ENCODE assay signal across 26 cellular contexts in the genomic region with DNA sequence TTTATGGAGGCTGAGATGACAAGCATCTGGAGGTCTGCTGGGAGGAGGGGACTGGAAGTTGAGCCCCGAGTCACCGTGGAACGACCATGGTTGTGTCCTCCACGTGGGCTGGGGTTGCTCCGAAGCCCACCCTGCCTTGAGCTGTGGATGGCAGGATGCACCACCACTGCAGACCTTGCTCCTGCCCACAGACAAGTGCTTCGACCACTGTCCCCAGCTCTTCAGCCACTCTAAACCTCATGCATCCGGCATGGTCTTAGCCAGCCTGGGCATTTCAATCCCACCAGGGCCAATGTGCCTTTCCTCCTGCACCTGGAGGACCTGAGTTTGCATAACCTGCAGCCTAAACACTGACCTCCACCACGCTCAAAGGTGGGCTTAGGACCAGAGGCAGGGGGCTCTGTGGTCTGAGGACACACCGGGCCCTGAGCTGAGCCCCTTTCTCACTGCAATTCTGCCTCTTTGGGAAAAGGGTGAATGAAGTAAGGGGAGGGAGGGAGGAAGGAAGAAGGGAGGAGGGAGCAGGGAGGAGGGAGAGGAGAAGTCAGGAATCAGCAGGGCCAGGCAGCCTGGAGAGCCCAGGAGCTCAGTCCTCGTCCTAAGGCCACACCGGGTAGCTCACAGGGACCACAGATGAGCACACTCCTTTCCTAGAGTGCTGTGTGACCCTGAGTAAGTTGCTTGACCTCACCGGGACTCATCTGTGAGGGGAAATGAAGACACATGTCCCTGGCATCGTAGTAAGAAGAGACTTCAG.
"Had no signal": no experiment of that assay in that cellular context is flagged by ENCODE, and none has a peak within 500 bp of the region (broad histone marks: within the 10 kb centered on the region; RNA-seq: fewer than 3 reads in every experiment).

No MANE protein-coding gene starts in this region.

- H3K36me3 ChIP-seq: right atrium auricular region had no signal

- ATAC-seq: activated CD8-positive, alpha-beta T cell treated with anti-CD3 and anti-CD28 coated beads for 36 hours; activated naive CD4-positive, alpha-beta T cell treated with anti-CD3 and anti-CD28 coated beads, Interleukin-2, amount 50 U/mL, for 72 hours; activated T-cell treated with anti-CD3 and anti-CD28 coated beads, Interleukin-2, amount 50 U/mL, for 4 hours; activated T-helper 17 cell treated with anti-CD3 and anti-CD28 coated beads, Interleukin-2, amount 50 U/mL, for 72 hours; left cardiac atrium; left ventricle myocardium superior had no signal

- H3K27me3 Mint-ChIP-seq: activated B cell treated with CpG ODN at 0.5 μM for 24 hours; activated CD8-positive, alpha-beta T cell treated with anti-CD3 and anti-CD28 coated beads for 36 hours; activated T-helper 17 cell treated with anti-CD3 and anti-CD28 coated beads, Interleukin-2, amount 50 U/mL, for 72 hours; central memory CD8-positive, alpha-beta T cell; naive B cell had no signal

- H3K4me3 Mint-ChIP-seq: activated B cell treated with CpG ODN at 0.5 μM for 24 hours; activated CD8-positive, alpha-beta T cell treated with anti-CD3 and anti-CD28 coated beads for 36 hours; activated T-cell treated with anti-CD3 and anti-CD28 coated beads, Interleukin-2, amount 50 U/mL, for 4 hours; activated T-helper 17 cell treated with anti-CD3 and anti-CD28 coated beads, Interleukin-2, amount 50 U/mL, for 72 hours; central memory CD8-positive, alpha-beta T cell; naive B cell; nephron progenitor cell; T-helper 2 cell treated with Interferon-gamma antibody and Interleukin-4, amounts not matched to agents 5 μg/mL and 100 μg/mL, for 36 hours had no signal

- H3K27ac ChIP-seq: parathyroid adenoma, right atrium auricular region, testis, transverse colon, vagina had no signal

- H2AFZ ChIP-seq: parathyroid adenoma had no signal

- H3K27me3 ChIP-seq: right atrium auricular region, testis, transverse colon, vagina had no signal

- H3K4me3 ChIP-seq: right atrium auricular region, testis, transverse colon, vagina had no signal

- H3K9me3 ChIP-seq: testis had no signal

- FAIRE-seq: bronchial epithelial cell, colon, frontal cortex had no signal

- H3K4me1 Mint-ChIP-seq: activated B cell treated with CpG ODN at 0.5 μM for 24 hours; activated T-helper 17 cell treated with anti-CD3 and anti-CD28 coated beads, Interleukin-2, amount 50 U/mL, for 72 hours; central memory CD8-positive, alpha-beta T cell; nephron progenitor cell had no signal

- H3K4me1 ChIP-seq: parathyroid adenoma, right atrium auricular region, testis, transverse colon, vagina had no signal

- DNase-seq: activated B cell treated with CpG ODN at 0.5 μM for 24 hours; activated CD4-positive, alpha-beta T cell treated with anti-CD3 and anti-CD28 coated beads, Interleukin-2, amount 50 U/mL, for 1 hour; activated CD8-positive, alpha-beta T cell treated with anti-CD3 and anti-CD28 coated beads for 36 hours; activated naive CD4-positive, alpha-beta T cell; activated T-cell treated with anti-CD3 and anti-CD28 coated beads, Interleukin-2, amount 50 U/mL, for 4 hours; anterior cingulate cortex; effector CD8-positive, alpha-beta T cell; left cardiac atrium; left ventricle myocardium superior; naive B cell; nephron progenitor cell; stimulated activated CD4-positive, alpha-beta T cell treated with anti-CD3 and anti-CD28 coated beads, Interleukin-2, amount 100 ng/mL, for 48 hours; stimulated activated naive CD4-positive, alpha-beta T cell treated with Interleukin-2 at 50 U/mL for 16 hours; T-helper 1 cell; testis; transverse colon had no signal

- H3K27ac Mint-ChIP-seq: activated B cell treated with CpG ODN at 0.5 μM for 24 hours; activated CD8-positive, alpha-beta T cell treated with anti-CD3 and anti-CD28 coated beads for 36 hours; naive B cell; nephron progenitor cell had no signal

- H3K9ac ChIP-seq: parathyroid adenoma had no signal
